ENCODE assay signal across 18 cellular contexts in genomic region chr4:87322754-87323153, GRCh38. TPM values are rescaled to one million over a fixed set of nuclear protein-coding genes. Genes with fewer than 3 reads are reported as not detected.
"Had no signal": no experiment of that assay in that cellular context is flagged by ENCODE, and none has a peak within 500 bp of the region (broad histone marks: within the 10 kb centered on the region; RNA-seq: fewer than 3 reads in every experiment).

HSD17B13 (minus strand) TSS chr4:87322882; CDS start chr4:87322841, 41 bp downstream.

- FAIRE-seq: kidney had no signal

- H3K27me3 ChIP-seq: brain microvascular endothelial cell, esophagus muscularis mucosa, right atrium auricular region, transverse colon had no signal

- H3K27ac ChIP-seq: brain microvascular endothelial cell, esophagus muscularis mucosa, right atrium auricular region, skin epidermis had no signal

- H3K9me3 ChIP-seq: esophagus muscularis mucosa, right atrium auricular region, transverse colon had no signal

- H3K36me3 ChIP-seq: brain microvascular endothelial cell, esophagus muscularis mucosa, right atrium auricular region, transverse colon had no signal

- H3K4me1 ChIP-seq: esophagus muscularis mucosa, right atrium auricular region had no signal

- H3K4me3 ChIP-seq: esophagus muscularis mucosa, right atrium auricular region, skin epidermis, transverse colon had no signal

- DNase-seq: activated CD4-positive, alpha-beta T cell treated with anti-CD3 and anti-CD28 coated beads, Interleukin-2, amount 50 U/mL, for 1 hour; activated naive CD4-positive, alpha-beta T cell treated with Interleukin-2 at 50 U/mL for 16 hours; anterior cingulate cortex; brain microvascular endothelial cell; cortex of kidney; effector CD4-positive, alpha-beta T cell; hippocampal formation; kidney; stimulated activated CD4-positive, alpha-beta T cell treated with anti-CD3 and anti-CD28 coated beads, Interleukin-15, amount 100 ng/mL, for 24 hours; stimulated activated CD4-positive, alpha-beta T cell treated with anti-CD3 and anti-CD28 coated beads, Interleukin-4, amount 100 ng/mL, for 1 hour; stimulated activated naive CD4-positive, alpha-beta T cell treated with Interleukin-2 at 50 U/mL for 16 hours; T-helper 9 cell; transverse colon had no signal

RNA-seq across cellular contexts. Expression of gene HSD17B13, which starts in this region (rescaled TPM):
- total RNA-seq: fibroblast of villous mesenchyme, glomerular endothelial cell, kidney, right atrium auricular region had no signal
